ENCODE assay signal across 15 cellular contexts in the genomic region with DNA sequence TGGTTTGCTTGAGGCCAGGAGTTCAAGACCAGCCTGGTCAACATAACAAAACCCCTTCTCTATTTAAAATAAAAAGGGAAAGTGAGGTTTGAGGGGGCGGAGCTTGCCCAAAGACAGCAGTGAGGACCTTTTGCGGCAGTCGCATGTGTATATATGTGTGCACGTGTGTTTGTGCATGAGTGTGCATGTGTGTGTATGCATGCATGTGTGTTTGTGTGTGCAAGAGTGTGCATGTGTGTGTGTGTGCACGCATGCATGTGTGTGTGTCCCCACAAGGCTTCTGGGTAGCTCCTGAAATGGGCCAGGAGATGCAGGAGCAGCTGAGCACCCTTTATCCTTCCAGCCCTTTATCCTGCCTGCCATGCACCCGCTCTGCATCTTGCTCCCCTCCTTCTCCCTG. TPM values are rescaled to one million over a fixed set of nuclear protein-coding genes. Genes with fewer than 3 reads are reported as not detected.
"Had no signal": no experiment of that assay in that cellular context is flagged by ENCODE, and none has a peak within 500 bp of the region (broad histone marks: within the 10 kb centered on the region; RNA-seq: fewer than 3 reads in every experiment).

No MANE protein-coding gene starts in this region.

- ATAC-seq: activated CD8-positive, alpha-beta T cell treated with anti-CD3 and anti-CD28 coated beads for 36 hours; activated T-cell treated with anti-CD3 and anti-CD28 coated beads, Interleukin-2, amount 50 U/mL, for 4 hours; body of pancreas; pancreas; upper lobe of right lung had no signal

- H3K27me3 ChIP-seq: body of pancreas, pancreas, testis had no signal

- H3K27ac ChIP-seq: body of pancreas, coronary artery, esophagus squamous epithelium, foreskin keratinocyte, pancreas, stomach, testis, upper lobe of right lung had no signal

- H3K9me3 ChIP-seq: body of pancreas, esophagus squamous epithelium, pancreas, stomach, testis, upper lobe of right lung had no signal

- H3K4me1 ChIP-seq: body of pancreas, foreskin keratinocyte, pancreas, testis, upper lobe of right lung had no signal

- H3K36me3 ChIP-seq: esophagus squamous epithelium, pancreas, stomach, upper lobe of right lung had no signal

- H3K4me3 ChIP-seq: body of pancreas, coronary artery, esophagus squamous epithelium, pancreas, stomach, testis, upper lobe of right lung had no signal

- FAIRE-seq: pancreas, TTC549 had no signal

- DNase-seq: activated B cell treated with CpG ODN at 0.5 μM for 24 hours; activated effector memory CD4-positive, alpha-beta T cell treated with anti-CD3 and anti-CD28 coated beads, Interleukin-2, amount 50 U/mL, for 16 hours; activated T-cell treated with anti-CD3 and anti-CD28 coated beads, Interleukin-2, amount 50 U/mL, for 4 hours; body of pancreas; effector CD4-positive, alpha-beta T cell; esophagus squamous epithelium; pancreas; stimulated activated CD4-positive, alpha-beta T cell treated with anti-CD3 and anti-CD28 coated beads, Interleukin-12 subunit alpha, Interleukin-12 subunit beta, amount 100 ng/mL, for 4 hours; stomach; testis; upper lobe of right lung had no signal

RNA-seq across cellular contexts. Expression of gene RHBDL3, which starts 9.0 kb away (rescaled TPM):
- total RNA-seq: foreskin keratinocyte had no signal
